Comparison of ENCODE assay signal across 19 cellular contexts in the genomic region with DNA sequence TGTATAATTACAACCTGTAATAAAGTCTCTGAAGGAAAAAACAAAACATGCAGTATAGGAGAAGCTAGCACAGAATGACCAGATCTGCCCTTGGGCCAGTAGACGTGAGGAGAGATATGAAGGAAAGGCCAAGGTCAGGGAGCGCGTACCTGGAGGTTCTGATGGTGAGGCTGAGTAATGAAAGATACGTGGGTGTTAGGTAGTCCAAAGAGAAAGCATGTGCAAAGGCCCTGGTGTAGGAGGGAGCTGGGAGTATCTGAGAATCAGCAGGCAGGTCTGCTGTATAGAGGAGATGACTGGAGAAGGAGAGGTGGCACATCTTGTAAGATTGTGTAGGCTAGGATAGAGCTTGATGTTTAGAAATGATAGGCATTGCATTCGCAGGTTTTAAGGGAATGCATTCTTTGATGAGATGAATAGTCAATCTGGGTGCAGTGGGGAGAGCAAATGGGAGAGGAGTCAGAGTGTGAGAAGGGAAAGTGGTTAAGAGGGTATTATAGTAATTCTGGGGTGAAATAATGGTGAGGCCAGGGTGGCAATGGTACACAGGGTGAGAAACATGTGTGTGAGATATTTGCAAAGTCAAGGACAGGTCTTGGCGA.
"Had no signal": no experiment of that assay in that cellular context is flagged by ENCODE, and none has a peak within 500 bp of the region (broad histone marks: within the 10 kb centered on the region; RNA-seq: fewer than 3 reads in every experiment).

No MANE protein-coding gene starts in this region.

- H3K4me1 ChIP-seq: heart left ventricle, right atrium auricular region, testis, vagina had no signal

- H3K27me3 ChIP-seq: dorsolateral prefrontal cortex, heart left ventricle, neutrophil, right atrium auricular region, testis, tibial nerve, upper lobe of right lung, vagina had no signal

- H3K36me3 Mint-ChIP-seq: naive thymus-derived CD8-positive, alpha-beta T cell had no signal

- H3K9me3 ChIP-seq: mucosa of descending colon, neutrophil, right atrium auricular region, testis, tibial nerve, upper lobe of right lung, vagina had no signal

- H3K9me3 Mint-ChIP-seq: naive thymus-derived CD8-positive, alpha-beta T cell had no signal

- H3K4me3 Mint-ChIP-seq: naive thymus-derived CD8-positive, alpha-beta T cell had no signal

- ATAC-seq: esophagus mucosa; heart left ventricle; mucosa of descending colon; naive thymus-derived CD8-positive, alpha-beta T cell; upper lobe of right lung had no signal

- H3K4me3 ChIP-seq: dorsolateral prefrontal cortex, heart left ventricle, mucosa of descending colon, right atrium auricular region, testis, tibial nerve, upper lobe of right lung, vagina had no signal

- H3K27ac ChIP-seq: dorsolateral prefrontal cortex, heart left ventricle, neutrophil, right atrium auricular region, testis, tibial nerve, upper lobe of right lung, vagina had no signal

- DNase-seq: cortex of kidney; dorsolateral prefrontal cortex; effector CD8-positive, alpha-beta T cell; heart left ventricle; hypothalamus; kidney glomerular epithelial cell; mucosa of descending colon; naive thymus-derived CD8-positive, alpha-beta T cell; posterior cingulate gyrus; small intestine; stimulated activated CD4-positive, alpha-beta T cell treated with anti-CD3 and anti-CD28 coated beads, Interleukin-12 subunit alpha, Interleukin-12 subunit beta, amount 100 ng/mL, for 4 hours; stimulated activated naive CD4-positive, alpha-beta T cell treated with Interleukin-2 at 50 U/mL for 16 hours; testis; upper lobe of right lung had no signal

- H3K36me3 ChIP-seq: heart left ventricle, neutrophil, right atrium auricular region, tibial nerve, upper lobe of right lung, vagina had no signal
